Comparison of ENCODE assay signal across 22 cellular contexts in genomic region chr20:63564036-63564810, GRCh38. TPM values are rescaled to one million over a fixed set of nuclear protein-coding genes. Genes with fewer than 3 reads are reported as not detected.
DNase-seq lines count a peak whose midpoint lies in the region; ATAC-seq, FAIRE-seq and TF ChIP-seq lines count a peak whose summit lies in the region.
"Had no signal": no experiment of that assay in that cellular context is flagged by ENCODE, and none has a peak within 500 bp of the region (broad histone marks: within the 10 kb centered on the region; RNA-seq: fewer than 3 reads in every experiment).

No MANE protein-coding gene starts in this region.

- ATAC-seq in K562 (no peak), GM18858 (IDR thresholded peaks at IDR 0.05; ENCODE audit: unreplicated experiment) (no peak)

- in situ Hi-C loops in K562 (cut with MboI): no loop called here

- TF ChIP-seq POLR2A in K562 (conservative IDR thresholded peaks at IDR 0.05): no peak

- H3K27ac ChIP-seq in BLaER1 (no peak overlapping the region), K562 (ENCODE audit: extremely low read depth, low read depth, low read length) (no peak overlapping the region), osteoblast (ENCODE audit: low read depth, low read length) (no peak overlapping the region)
- H3K27ac ChIP-seq: GM23248 had no signal

- H2AFZ ChIP-seq in K562 (ENCODE audit: low read depth, low read length) (no peak overlapping the region), osteoblast (ENCODE audit: low read length) (no peak overlapping the region)
- H2AFZ ChIP-seq: GM23248 had no signal

- intact Hi-C loops in K562 (cut with micrococcal nuclease): no loop called here

- TF ChIP-seq CTCF in K562 (IDR thresholded peaks at IDR 0.05 in 2 of 3, conservative IDR thresholded peaks at IDR 0.05 in 1 of 3; ENCODE audit: insufficient read depth in 2 of 3, low read depth in 1 of 3, low read length in 3 of 3): no peak
- TF ChIP-seq CTCF in osteoblast (IDR thresholded peaks at IDR 0.05; ENCODE audit: extremely low read depth, low read depth, low read length): no peak

- POLR2A ChIA-PET in K562 (lab: Yijun Ruan, JAX): interaction anchor here (1.4 to 1.9 kb wide), 2 partner anchors 7 to 9 kb away, joined by 3 to 9 read pairs; no protein-coding TSS in a partner anchor

- BruUV-seq in K562 (replicated peaks; lab: Mats Ljungman, UMichigan): no TSS peak

- no peak for TF ChIP-seq EP300 in K562 (IDR thresholded peaks at IDR 0.05; ENCODE audit: low read length)

- H3K27me3 ChIP-seq in BLaER1: peaks cover 81% of the 10 kb centered on the region
- peaks cover 0 to 24% of the 10 kb centered on the region in 2 experiments; a peak in 2 of 5 replicates for H3K27me3 ChIP-seq in K562 (ENCODE audit: control insufficient read depth in 2 of 2, insufficient read depth in 2 of 2, low read length in 2 of 2)
- no peaks in the 10 kb centered on the region for H3K27me3 ChIP-seq in osteoblast (ENCODE audit: insufficient read depth, low read length)

- H3K9ac ChIP-seq in BLaER1: no peak overlapping the region
- H3K9ac ChIP-seq in K562 (ENCODE audit: insufficient read depth in 1 of 2, low read depth in 2 of 2, low read length in 2 of 2): no peak overlapping the region
- H3K9ac ChIP-seq: GM23248 had no signal

- H3K4me2 ChIP-seq in BLaER1: peak overlapping the region; percentile 100; the same call in 1 of the 2 replicates
- H3K4me2 ChIP-seq in K562 (ENCODE audit: insufficient read depth, low read length): no peak overlapping the region
- H3K4me2 ChIP-seq in osteoblast (ENCODE audit: insufficient read depth, low read length): no peak overlapping the region

- DNase-seq in K562 (ENCODE audit: extremely low read depth in 1 of 4, low spot score in 3 of 4) (no peak), osteoblast (ENCODE audit: insufficient read length, low spot score, missing footprints) (no peak)
- DNase-seq: 8988T; C1 segment of cervical spinal cord; CD4-positive, CD25-positive, alpha-beta regulatory T cell; CD8-positive, alpha-beta memory T cell; COR-L47; DMS 273 treated with DMSO at 0.1 percent for 48 hours; DMS53; DND-41; EL; GM23248; HCEC 1CT; KG1 had no signal

- H3K36me3 ChIP-seq in BLaER1: no peaks in the 10 kb centered on the region
- H3K36me3 ChIP-seq in K562 (ENCODE audit: control insufficient read depth, insufficient read depth, low read length): no peaks in the 10 kb centered on the region
- no peaks in the 10 kb centered on the region for H3K36me3 ChIP-seq in osteoblast (ENCODE audit: insufficient read depth, low read length)

- CTCF ChIA-PET in K562 (lab: Yijun Ruan, JAX; ENCODE audit: low intra/inter-chr PET ratio): no interaction called here

- H3K9me1 ChIP-seq in K562 (ENCODE audit: control insufficient read depth, insufficient read depth, low read length): no peaks in the 10 kb centered on the region

- no peaks in the 10 kb centered on the region for H3K9me3 ChIP-seq in BLaER1
- no peaks in the 10 kb centered on the region for H3K9me3 ChIP-seq in K562 (replicated peaks; ENCODE audit: control insufficient read depth, insufficient read depth, low read depth, low read length)
- no peaks in the 10 kb centered on the region for H3K9me3 ChIP-seq in osteoblast (ENCODE audit: low read depth, low read length)

- H4K20me1 ChIP-seq in BLaER1: peaks cover 92% of the 10 kb centered on the region
- H4K20me1 ChIP-seq in K562 (replicated peaks; ENCODE audit: control insufficient read depth, insufficient read depth, low read length): no peaks in the 10 kb centered on the region
- no peaks in the 10 kb centered on the region for H4K20me1 ChIP-seq in osteoblast (ENCODE audit: insufficient read depth, low read length)

- TF ChIP-seq RAD21 in K562 (CRISPR knock-in tag; conservative IDR thresholded peaks at IDR 0.05 in 1 of 2, IDR thresholded peaks at IDR 0.05 in 1 of 2): no peak

- no peaks in the 10 kb centered on the region for H3K79me2 ChIP-seq in K562 (ENCODE audit: control insufficient read depth, insufficient read depth, low read length)
- H3K79me2 ChIP-seq in osteoblast (ENCODE audit: insufficient read depth, low read length): no peaks in the 10 kb centered on the region

- H3K4me3 ChIP-seq in BLaER1 (no peak overlapping the region), K562 (no peak overlapping the region), osteoblast (ENCODE audit: insufficient read depth, low read length) (no peak overlapping the region)
- H3K4me3 ChIP-seq: GM23248 had no signal

- peaks cover 67% of the 10 kb centered on the region for H3K4me1 ChIP-seq in BLaER1
- H3K4me1 ChIP-seq in K562 (replicated peaks in 1 of 2; ENCODE audit: control insufficient read depth in 2 of 2, insufficient read depth in 2 of 2, low read length in 2 of 2): peaks cover 0 to 94% of the 10 kb centered on the region in 2 experiments; a peak in 3 of 5 replicates
- no peaks in the 10 kb centered on the region for H3K4me1 ChIP-seq in osteoblast (ENCODE audit: insufficient read depth, low read length)

- FAIRE-seq in K562 (lab: Jason Lieb, UNC): no peak
- FAIRE-seq: GM12891, H54, HTR-8/SVneo had no signal

- 60% methylated on average over 46 of the region's 62 CpGs for WGBS in K562 (ENCODE audit: insufficient coverage, low coverage, missing lambda C conversion rate)

RNA-seq across cellular contexts. Expression of gene HELZ2, which starts 9.8 kb away (rescaled TPM):
- total RNA-seq in K562 (2011; cell fraction: chromatin; rRNA removed; ENCODE audit: low replicate concordance): 12.0 and 57.7 TPM in 2 replicates
- total RNA-seq in K562 (2011; cell fraction: nucleolus; rRNA removed): 46.8 and 60.9 TPM in 2 replicates
- total RNA-seq in K562 (2011; cell fraction: nucleoplasm; rRNA removed): 17.9 and 18.1 TPM in 2 replicates
- total RNA-seq in K562 (2014; rRNA removed): 5.0 and 5.9 TPM in 2 replicates
- 0.26 and 0.69 TPM in 2 replicates for total RNA-seq in K562 (2014; rRNA removed; fragmentation: Illumina TruSeq; extraction: Trizol)
- total RNA-seq in K562 (2015; rRNA removed; fragmentation: Illumina TruSeq; extraction: Trizol): 2.4 and 3.5 TPM in 2 replicates
- 7.8 and 9.1 TPM in 2 replicates for total RNA-seq in K562 (2021)
- polyA plus RNA-seq in K562 (2011; rRNA removed): 3.3 and 3.5 TPM in 2 replicates
- 1.7 and 5.6 TPM in 2 replicates for polyA plus RNA-seq in K562 (2011; cell fraction: cytosol; rRNA removed)
- polyA plus RNA-seq in K562 (2011; cell fraction: nucleus; rRNA removed): 8.9 and 19.2 TPM in 2 replicates
- 4.9 and 15.0 TPM in 2 replicates for polyA plus RNA-seq in K562 (2012)
- 2.3 and 3.5 TPM in 2 replicates for polyA plus RNA-seq in K562 (2014; fragmentation: Illumina TruSeq; extraction: Trizol)
- under 1 TPM in 1 of 2 experiments, not detected in 1; 0.03 TPM for polyA plus RNA-seq in K562 (2014; fragmentation: Nextera tagmentation; extraction: Ambion mirVana)
- polyA plus RNA-seq in K562 (2014; rRNA removed): 2.8 and 5.0 TPM in 2 replicates
- 2.3 and 6.2 TPM in 2 replicates for polyA minus RNA-seq in K562 (2011; rRNA and poly(A)+ RNA removed)
- 7.4 and 13.1 TPM in 2 replicates for polyA minus RNA-seq in K562 (2011; cell fraction: cytosol; rRNA and poly(A)+ RNA removed)
- polyA minus RNA-seq in K562 (2011; cell fraction: nucleus; rRNA and poly(A)+ RNA removed): 15.1 and 18.3 TPM in 2 replicates
- total RNA-seq in osteoblast: 23.3 and 27.5 TPM in 2 replicates

RNA-seq across cellular contexts. Expression of gene FNDC11, which starts 10.3 kb away (rescaled TPM):
- total RNA-seq in K562 (2011; cell fraction: chromatin; rRNA removed; ENCODE audit: low replicate concordance): 1.1 and 6.2 TPM in 2 replicates
- 5.0 and 5.5 TPM in 2 replicates for total RNA-seq in K562 (2011; cell fraction: nucleolus; rRNA removed)
- 1.8 and 2.2 TPM in 2 replicates for total RNA-seq in K562 (2011; cell fraction: nucleoplasm; rRNA removed)
- total RNA-seq in K562 (2014; rRNA removed) (0.64 and 0.65 TPM in 2 replicates), K562 (2014; rRNA removed; fragmentation: Illumina TruSeq; extraction: Trizol) (0.06 TPM in 1 of 2 replicates, not detected in the other), K562 (2015; rRNA removed; fragmentation: Illumina TruSeq; extraction: Trizol) (0.14 and 0.23 TPM in 2 replicates), K562 (2021) (0.74 and 0.89 TPM in 2 replicates), osteoblast (under 0.01 TPM in 1 of 2 replicates, not detected in the other)
- polyA plus RNA-seq in K562 (2011; rRNA removed) (1.2 TPM in 2 replicates), K562 (2014; fragmentation: Illumina TruSeq; extraction: Trizol) (0.15 and 0.39 TPM in 2 replicates), K562 (2014; fragmentation: Nextera tagmentation; extraction: Ambion mirVana) (under 1 TPM in 1 of 2 experiments, not detected in 1; 0.08 TPM), K562 (2014; rRNA removed) (1.2 and 2.3 TPM in 2 replicates)
- 1.9 and 6.4 TPM in 2 replicates for polyA plus RNA-seq in K562 (2011; cell fraction: cytosol; rRNA removed)
- 5.8 and 19.1 TPM in 2 replicates for polyA plus RNA-seq in K562 (2011; cell fraction: nucleus; rRNA removed)
- 0.94 and 1.1 TPM in 2 replicates for polyA plus RNA-seq in K562 (2012)
- 0.45 and 0.56 TPM in 2 replicates for polyA minus RNA-seq in K562 (2011; rRNA and poly(A)+ RNA removed)
- polyA minus RNA-seq in K562 (2011; cell fraction: cytosol; rRNA and poly(A)+ RNA removed): 0.46 and 1.3 TPM in 2 replicates
- 1.6 and 3.9 TPM in 2 replicates for polyA minus RNA-seq in K562 (2011; cell fraction: nucleus; rRNA and poly(A)+ RNA removed)
- polyA plus RNA-seq: CD8-positive, alpha-beta memory T cell had no signal

RNA-seq across cellular contexts. Expression of gene SRMS, which starts 16.7 kb away (rescaled TPM):
- total RNA-seq in K562 (2011; cell fraction: chromatin; rRNA removed; ENCODE audit: low replicate concordance): not detected in 2 replicates
- total RNA-seq in K562 (2011; cell fraction: nucleolus; rRNA removed): 0.17 TPM in 1 of 2 replicates, not detected in the other
- total RNA-seq in K562 (2011; cell fraction: nucleoplasm; rRNA removed): not detected in 2 replicates
- total RNA-seq in K562 (2014; rRNA removed) (not detected in 2 replicates), K562 (2014; rRNA removed; fragmentation: Illumina TruSeq; extraction: Trizol) (not detected in 2 replicates), K562 (2015; rRNA removed; fragmentation: Illumina TruSeq; extraction: Trizol) (not detected in 2 replicates), K562 (2021) (not detected in 2 replicates), osteoblast (not detected in 2 replicates)
- polyA plus RNA-seq in K562 (2011; rRNA removed) (0.04 and 0.07 TPM in 2 replicates), K562 (2014; fragmentation: Illumina TruSeq; extraction: Trizol) (not detected in 2 replicates), K562 (2014; fragmentation: Nextera tagmentation; extraction: Ambion mirVana) (not detected), K562 (2014; rRNA removed) (not detected in 2 replicates)
- polyA plus RNA-seq in K562 (2011; cell fraction: cytosol; rRNA removed): 0.03 and 0.07 TPM in 2 replicates
- 0.13 and 0.21 TPM in 2 replicates for polyA plus RNA-seq in K562 (2011; cell fraction: nucleus; rRNA removed)
- 0.05 TPM in 1 of 2 replicates, not detected in the other for polyA plus RNA-seq in K562 (2012)
- not detected in 2 replicates for polyA minus RNA-seq in K562 (2011; rRNA and poly(A)+ RNA removed)
- polyA minus RNA-seq in K562 (2011; cell fraction: cytosol; rRNA and poly(A)+ RNA removed): not detected in 2 replicates
- not detected in 2 replicates for polyA minus RNA-seq in K562 (2011; cell fraction: nucleus; rRNA and poly(A)+ RNA removed)
- total RNA-seq: A673; CD4-positive, CD25-positive, alpha-beta regulatory T cell; CD8-positive, alpha-beta memory T cell; G401; GM23248 had no signal
- polyA plus RNA-seq: AG04450; CD4-positive, CD25-positive, alpha-beta regulatory T cell; CD8-positive, alpha-beta memory T cell; GM23248 had no signal

RNA-seq across cellular contexts. Expression of gene PTK6, which starts 27.0 kb away (rescaled TPM):
- not detected in 2 replicates for total RNA-seq in K562 (2011; cell fraction: chromatin; rRNA removed; ENCODE audit: low replicate concordance)
- total RNA-seq in K562 (2011; cell fraction: nucleolus; rRNA removed): not detected in 2 replicates
- total RNA-seq in K562 (2011; cell fraction: nucleoplasm; rRNA removed): not detected in 2 replicates
- total RNA-seq in K562 (2014; rRNA removed): not detected in 2 replicates
- total RNA-seq in K562 (2014; rRNA removed; fragmentation: Illumina TruSeq; extraction: Trizol): not detected in 2 replicates
- not detected in 2 replicates for total RNA-seq in K562 (2015; rRNA removed; fragmentation: Illumina TruSeq; extraction: Trizol)
- not detected in 2 replicates for total RNA-seq in K562 (2021)
- not detected in 2 replicates for polyA plus RNA-seq in K562 (2011; rRNA removed)
- polyA plus RNA-seq in K562 (2011; cell fraction: cytosol; rRNA removed): 0.03 TPM in 1 of 2 replicates, not detected in the other
- polyA plus RNA-seq in K562 (2011; cell fraction: nucleus; rRNA removed): not detected in 2 replicates
- 0.11 TPM in 1 of 2 replicates, not detected in the other for polyA plus RNA-seq in K562 (2012)
- polyA plus RNA-seq in K562 (2014; fragmentation: Illumina TruSeq; extraction: Trizol): not detected in 2 replicates
- polyA plus RNA-seq in K562 (2014; fragmentation: Nextera tagmentation; extraction: Ambion mirVana): not detected
- 0.07 TPM in 1 of 2 replicates, not detected in the other for polyA plus RNA-seq in K562 (2014; rRNA removed)
- polyA minus RNA-seq in K562 (2011; rRNA and poly(A)+ RNA removed): not detected in 2 replicates
- not detected in 2 replicates for polyA minus RNA-seq in K562 (2011; cell fraction: cytosol; rRNA and poly(A)+ RNA removed)
- not detected in 2 replicates for polyA minus RNA-seq in K562 (2011; cell fraction: nucleus; rRNA and poly(A)+ RNA removed)
- under 0.01 TPM in 1 of 2 replicates, not detected in the other for total RNA-seq in osteoblast
- total RNA-seq: A673, GM23248 had no signal
- polyA plus RNA-seq: GM23248 had no signal

RNA-seq across cellular contexts. Expression of gene PPDPF, which starts 43.7 kb away (rescaled TPM):
- 8.8 and 25.0 TPM in 2 replicates for total RNA-seq in K562 (2011; cell fraction: chromatin; rRNA removed; ENCODE audit: low replicate concordance)
- 34.9 and 37.0 TPM in 2 replicates for total RNA-seq in K562 (2011; cell fraction: nucleolus; rRNA removed)
- total RNA-seq in K562 (2011; cell fraction: nucleoplasm; rRNA removed): 25.6 and 28.6 TPM in 2 replicates
- total RNA-seq in K562 (2014; rRNA removed): 73.9 and 86.1 TPM in 2 replicates
- 2.3 and 4.5 TPM in 2 replicates for total RNA-seq in K562 (2014; rRNA removed; fragmentation: Illumina TruSeq; extraction: Trizol)
- 10.5 and 16.6 TPM in 2 replicates for total RNA-seq in K562 (2015; rRNA removed; fragmentation: Illumina TruSeq; extraction: Trizol)
- total RNA-seq in K562 (2021): 220 and 233 TPM in 2 replicates
- 4.5 and 9.8 TPM in 2 replicates for polyA plus RNA-seq in K562 (2011; rRNA removed)
- 17.2 and 51.6 TPM in 2 replicates for polyA plus RNA-seq in K562 (2011; cell fraction: cytosol; rRNA removed)
- 34.4 and 40.3 TPM in 2 replicates for polyA plus RNA-seq in K562 (2011; cell fraction: nucleus; rRNA removed)
- polyA plus RNA-seq in K562 (2012): 125 and 320 TPM in 2 replicates
- 11.2 and 59.1 TPM in 2 replicates for polyA plus RNA-seq in K562 (2014; fragmentation: Illumina TruSeq; extraction: Trizol)
- under 1 TPM; 0.77 to 0.85 TPM for polyA plus RNA-seq in K562 (2014; fragmentation: Nextera tagmentation; extraction: Ambion mirVana)
- 98.3 and 99.6 TPM in 2 replicates for polyA plus RNA-seq in K562 (2014; rRNA removed)
- 0.95 and 2.2 TPM in 2 replicates for polyA minus RNA-seq in K562 (2011; rRNA and poly(A)+ RNA removed)
- polyA minus RNA-seq in K562 (2011; cell fraction: cytosol; rRNA and poly(A)+ RNA removed): 82.0 and 193 TPM in 2 replicates
- polyA minus RNA-seq in K562 (2011; cell fraction: nucleus; rRNA and poly(A)+ RNA removed): 25.2 and 33.4 TPM in 2 replicates
- 52.2 and 85.4 TPM in 2 replicates for total RNA-seq in osteoblast
